In the genomic region with DNA sequence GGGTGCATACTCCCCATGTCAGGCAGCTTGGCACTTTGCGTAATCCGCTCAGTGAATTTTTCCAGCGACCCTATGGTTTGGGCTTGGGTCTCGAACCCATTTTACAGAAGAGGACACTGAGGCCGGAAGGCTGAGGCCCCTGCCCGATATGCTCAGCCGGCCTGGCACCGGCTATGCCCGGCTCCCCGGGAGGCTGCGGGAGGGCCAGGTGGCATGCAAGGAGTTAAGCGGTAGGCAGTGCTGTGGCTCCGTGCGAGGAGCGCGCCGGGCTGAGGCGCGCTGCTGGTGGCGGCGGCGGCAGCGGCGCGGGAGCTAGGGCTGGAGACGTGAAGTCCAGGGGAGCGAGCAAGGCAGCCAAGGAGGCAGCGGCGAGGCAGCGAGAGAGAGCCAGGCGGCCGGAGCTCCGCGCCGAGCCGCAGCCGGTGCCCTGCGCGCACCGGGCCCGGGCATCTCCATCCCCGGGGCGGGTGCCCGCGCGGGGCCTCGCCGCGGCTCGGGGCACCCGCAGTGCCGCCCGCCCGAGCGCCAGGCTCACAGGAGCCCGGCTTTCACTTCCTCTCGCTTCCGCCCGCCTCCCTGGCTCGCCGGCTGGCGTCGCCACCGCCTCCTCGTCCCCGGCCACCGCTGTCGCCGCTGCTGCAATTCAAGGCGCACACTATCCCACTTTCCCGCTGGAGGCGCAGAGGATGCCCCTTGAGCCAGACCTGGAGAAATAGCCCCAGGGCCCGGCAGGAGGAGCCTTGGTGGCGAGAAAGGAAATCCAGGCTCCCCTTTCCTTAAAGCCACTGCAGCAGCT, we compare ENCODE assay signal across 7 cellular contexts. TPM values are rescaled to one million over a fixed set of nuclear protein-coding genes. Genes with fewer than 3 reads are reported as not detected.
DNase-seq lines count a peak whose midpoint lies in the region; ATAC-seq, FAIRE-seq and TF ChIP-seq lines count a peak whose summit lies in the region.

A gene (plus strand): TSS at position 272 of the 796 bp plus-strand sequence. CDS start 66,545 bp downstream, outside the sequence.

- TF ChIP-seq CTCF in GM12865 (IDR thresholded peaks at IDR 0.05; ENCODE audit: insufficient read depth, low read depth, low read length, missing control alignments) (no peak), brain (conservative IDR thresholded peaks at IDR 0.05) (peak; percentile 71 to 77), D721Med (IDR thresholded peaks at IDR 0.05; ENCODE audit: insufficient read depth, missing control alignments) (no peak)

- H3K4me3 Mint-ChIP-seq in brain: peak within 1 kb of the TSS; percentile 79 to 87 (median 83)

- peaks cover 0 to 10% (median 0%) of the 10 kb centered on the region in 5 experiments for H3K9me3 Mint-ChIP-seq in brain

- peak within 1 kb of the TSS in 4 of 5 experiments; percentile 15 to 86 (median 64) for H3K27ac Mint-ChIP-seq in brain

- H3K4me3 ChIP-seq in GM12865 (ENCODE audit: low read depth, low read length) (no peak within 1 kb of the TSS), skeletal muscle cell (ENCODE audit: low read depth, low read length) (peak within 1 kb of the TSS; percentile 31)

- FAIRE-seq in D721Med (lab: Jason Lieb, UNC): no peak

- H3K36me3 Mint-ChIP-seq in brain: no peaks in the 10 kb centered on the region

- H3K4me1 Mint-ChIP-seq in brain: peaks cover 35% of the 10 kb centered on the region

- DNase-seq in GM12865 (ENCODE audit: low read depth) (peak; percentile 15), NCI-H345 (lab: John Stamatoyannopoulos, UW) (peak; percentile 55), iPS-NIHi11 (ENCODE audit: low spot score) (peak; percentile 78), skeletal muscle cell (ENCODE audit: low read depth) (no peak), D721Med (ENCODE audit: insufficient read length, low spot score) (no peak)

- peaks cover 36% of the 10 kb centered on the region for H3K27me3 Mint-ChIP-seq in brain

- no peak for ATAC-seq in GM21360 (IDR thresholded peaks at IDR 0.05; ENCODE audit: unreplicated experiment)

RNA-seq across cellular contexts. Expression of the gene that starts here (rescaled TPM):
- polyA plus RNA-seq in brain (ENCODE audit: insufficient read depth, low read depth, low replicate concordance): 3.4 TPM

Comparison
In these comparisons a context has a peak if more than half of its experiments do, and no peak if none do; other contexts are left out.
1. DNase-seq: peak in GM12865 (single experiment), NCI-H345 (single experiment) and iPS-NIHi11 (single experiment); none in skeletal muscle cell (single experiment) and D721Med (single experiment).
2. CTCF ChIP-seq: peak in brain (2 of 2); none in GM12865 (single experiment) and D721Med (single experiment).